10 cellular contexts compared by ENCODE assay signal in genomic region chr9:19484699-19485098, GRCh38.
DNase-seq lines count a peak whose midpoint lies in the region; ATAC-seq and TF ChIP-seq lines count a peak whose summit lies in the region.
"Had no signal": no experiment of that assay in that cellular context is flagged by ENCODE, and none has a peak within 500 bp of the region (broad histone marks: within the 10 kb centered on the region; RNA-seq: fewer than 3 reads in every experiment).

No MANE protein-coding gene starts in this region.

- TF ChIP-seq CTCF in gastroesophageal sphincter (IDR thresholded peaks at IDR 0.05) = no peak

- no peak for TF ChIP-seq POLR2A in gastroesophageal sphincter (IDR thresholded peaks at IDR 0.05)

- no peaks in the 10 kb centered on the region for H3K27me3 ChIP-seq in gastroesophageal sphincter

- H3K4me1 ChIP-seq in gastroesophageal sphincter = no peaks in the 10 kb centered on the region

- DNase-seq in Ammon's horn (ENCODE audit: low spot score) (peak; percentile 45), head of caudate nucleus (peak in 33 of 42 donors; percentile 46 to 90 (median 69)), substantia nigra (lab: John Stamatoyannopoulos, UW) (no peak), NCI-H1105 (lab: John Stamatoyannopoulos, UW) (no peak), NCI-H748 (lab: John Stamatoyannopoulos, UW; ENCODE audit: unreplicated experiment) (no peak)
- DNase-seq: CD8-positive, alpha-beta T cell; EL had no signal

- no peak overlapping the region for H3K4me3 ChIP-seq in gastroesophageal sphincter
- H3K4me3 ChIP-seq: GM23338 had no signal

- WGBS in gastroesophageal sphincter (ENCODE audit: low coverage in 1 of 2), 2 donors = 36 to 100% methylated on average over 1 of the region's 1 CpG

- no peaks in the 10 kb centered on the region for H3K9me3 ChIP-seq in gastroesophageal sphincter

- intact Hi-C loops in head of caudate nucleus (cut with DNase I) = loop anchor here (5.0 to 10.0 kb wide), 2 partner anchors 158 to 300 kb away; partner anchors contain the start of gene SLC24A2

- no peak for ATAC-seq in gastroesophageal sphincter
- ATAC-seq: CD8-positive, alpha-beta T cell; GM23338 had no signal

- H3K36me3 ChIP-seq in gastroesophageal sphincter = no peaks in the 10 kb centered on the region

- peak overlapping the region; percentile 71 for H3K27ac ChIP-seq in angular gyrus (ENCODE audit: low read depth, low read length)
- H3K27ac ChIP-seq in substantia nigra (ENCODE audit: low read depth, low read length, poor library complexity, severe bottlenecking) = peak overlapping the region; percentile 98
- no peak overlapping the region for H3K27ac ChIP-seq in gastroesophageal sphincter

- no peak for TF ChIP-seq EP300 in gastroesophageal sphincter (IDR thresholded peaks at IDR 0.05)

Comparison
In these comparisons a context has a peak if more than half of its experiments do, and no peak if none do; other contexts are left out.
1. DNase-seq: peak in Ammon's horn (single experiment) and head of caudate nucleus (33 of 42); none in substantia nigra (0 of 49), NCI-H1105 (single experiment) and NCI-H748 (single experiment).
2. H3K27ac ChIP-seq: peak in angular gyrus (single experiment) and substantia nigra (single experiment); none in gastroesophageal sphincter (0 of 4).